In the genomic region with DNA sequence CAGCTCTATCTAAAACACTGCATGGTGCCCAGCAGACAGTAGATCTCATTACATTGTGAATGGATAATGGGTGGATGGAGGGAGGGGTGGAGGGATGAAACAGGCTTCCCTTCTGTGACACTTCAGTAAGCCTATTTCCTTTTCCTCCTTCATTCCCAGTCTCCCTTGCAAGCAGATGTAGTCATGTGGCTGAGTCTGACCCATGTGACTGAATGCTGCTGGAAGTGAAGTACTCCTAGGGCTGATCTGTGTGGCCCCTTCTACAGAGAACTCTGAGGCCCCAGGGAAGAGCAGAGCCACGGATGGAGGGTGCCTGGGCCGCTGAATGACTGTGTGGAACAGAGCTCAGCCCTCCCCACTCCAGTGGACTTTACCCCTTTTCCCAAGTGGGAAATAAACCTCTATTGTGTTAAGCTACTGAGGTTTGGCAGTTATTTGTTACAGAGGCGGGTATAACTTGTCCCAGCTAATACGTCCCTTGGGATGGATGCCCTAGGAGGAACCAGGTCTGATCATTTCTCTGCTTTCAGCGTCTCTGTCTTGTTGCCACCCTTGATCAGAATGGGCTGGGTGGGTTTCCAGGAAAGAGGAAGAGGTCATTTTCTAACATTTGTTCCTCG, we compare ENCODE assay signal across 11 cellular contexts.
A peak's percentile ranks its signal among the peaks of the same experiment; 100 is the strongest.
DNase-seq lines count a peak whose midpoint lies in the region; ATAC-seq and TF ChIP-seq lines count a peak whose summit lies in the region.
"Had no signal": no experiment of that assay in that cellular context is flagged by ENCODE, and none has a peak within 500 bp of the region (broad histone marks: within the 10 kb centered on the region; RNA-seq: fewer than 3 reads in every experiment).

No MANE protein-coding gene starts in this region.

- ATAC-seq in right lobe of liver (peak in 2 of 4 donors; percentile 3 to 28), HG03175 (IDR thresholded peaks at IDR 0.05; ENCODE audit: unreplicated experiment) (no peak), heart right ventricle (no peak)

- H3K4me1 ChIP-seq in right lobe of liver (peaks cover 0 to 23% (median 10%) of the 10 kb centered on the region in 4 donors), heart right ventricle (no peaks in the 10 kb centered on the region)

- H3K36me3 ChIP-seq in right lobe of liver (no peaks in the 10 kb centered on the region), heart right ventricle (no peaks in the 10 kb centered on the region)

- H3K27ac ChIP-seq in right lobe of liver (peak overlapping the region in 2 of 3 donors; percentile 25 to 53), heart right ventricle (no peak overlapping the region)

- H3K4me3 ChIP-seq in right lobe of liver (no peak overlapping the region), heart right ventricle (no peak overlapping the region)

- H3K9me3 ChIP-seq in right lobe of liver (no peaks in the 10 kb centered on the region), heart right ventricle (no peaks in the 10 kb centered on the region)

- intact Hi-C loops in right lobe of liver (cut with DNase I) (no loop called here), heart right ventricle (cut with DNase I) (no loop called here)

- TF ChIP-seq POLR2A in right lobe of liver (IDR thresholded peaks at IDR 0.05) = no peak

- in situ Hi-C loops in G401 (cut with HindIII; ENCODE audit: low sequenced_read_pairs) = no loop called here

- DNase-seq in COR-L47 (lab: John Stamatoyannopoulos, UW) = peak; percentile 27
- peak; percentile 41 for DNase-seq in NCI-H1092 (lab: John Stamatoyannopoulos, UW)
- DNase-seq in RKO (ENCODE audit: low spot score) = peak; percentile 39
- DNase-seq in right lobe of liver = peak in 1 of 3 donors; percentile 31
- no peak for DNase-seq in NCI-H1930 (lab: John Stamatoyannopoulos, UW)
- DNase-seq in G401 (ENCODE audit: low spot score) = no peak
- DNase-seq in heart right ventricle = no peak
- DNase-seq: CD4-positive, CD25-positive, alpha-beta regulatory T cell; stimulated activated CD4-positive, alpha-beta T cell treated with anti-CD3 and anti-CD28 coated beads, Interleukin-4, amount 100 ng/mL, for 24 hours; stimulated activated naive CD4-positive, alpha-beta T cell treated with Interleukin-2 at 50 U/mL for 16 hours had no signal

- WGBS in right lobe of liver (ENCODE audit: insufficient coverage, low coverage, low lambda C conversion rate, missing lambda C conversion rate) = 50% methylated on average over 4 of the region's 6 CpGs
- 70 to 71% methylated on average over 6 of the region's 6 CpGs for WGBS in heart right ventricle, 2 donors

- H3K27me3 ChIP-seq in right lobe of liver = no peaks in the 10 kb centered on the region
- H3K27me3 ChIP-seq in heart right ventricle = peaks cover 0 to 29% (median 13%) of the 10 kb centered on the region in 7 donors

- TF ChIP-seq CTCF in right lobe of liver (IDR thresholded peaks at IDR 0.05) (no peak), heart right ventricle (IDR thresholded peaks at IDR 0.05) (no peak)

Comparison
In these comparisons a context has a peak if more than half of its experiments do, and no peak if none do; other contexts are left out.
1. DNase-seq: peak in COR-L47 (single experiment), NCI-H1092 (single experiment) and RKO (single experiment); none in NCI-H1930 (0 of 2), G401 (single experiment) and heart right ventricle (0 of 2).
2. H3K27ac ChIP-seq: peak in right lobe of liver (2 of 3); none in heart right ventricle (0 of 10).